19 cellular contexts compared by ENCODE assay signal in the genomic region with DNA sequence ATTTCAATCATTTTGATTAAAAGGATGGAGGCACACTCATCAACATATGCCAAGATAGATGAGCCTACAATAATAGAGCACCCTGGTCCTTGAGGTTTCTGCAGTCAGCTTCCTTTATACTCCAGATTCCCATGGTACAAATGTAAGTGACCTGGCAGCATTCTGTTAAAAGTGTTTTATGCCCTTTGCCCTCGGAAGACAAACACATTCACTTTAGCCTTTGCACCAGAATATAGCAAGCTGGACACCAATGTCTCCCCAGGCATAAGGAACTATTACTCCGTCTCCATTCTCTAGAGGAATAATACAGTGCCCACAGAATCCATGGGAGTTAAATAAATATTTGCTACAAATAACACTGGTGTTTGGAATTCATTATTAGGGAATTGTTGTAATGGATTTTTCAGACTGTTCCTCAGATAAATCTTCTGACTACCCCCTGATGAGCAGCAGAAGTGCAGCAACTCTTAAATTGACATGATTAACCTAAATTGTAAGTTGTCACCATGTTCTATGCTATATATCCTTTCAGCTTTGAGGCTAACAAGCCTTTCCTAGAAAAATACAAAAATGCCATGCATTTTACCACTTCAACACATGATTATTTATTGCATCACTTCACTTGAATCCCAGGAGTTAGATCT.
A peak's percentile ranks its signal among the peaks of the same experiment; 100 is the strongest.
DNase-seq lines count a peak whose midpoint lies in the region; ATAC-seq and TF ChIP-seq lines count a peak whose summit lies in the region.
"Had no signal": no experiment of that assay in that cellular context is flagged by ENCODE, and none has a peak within 500 bp of the region (broad histone marks: within the 10 kb centered on the region; RNA-seq: fewer than 3 reads in every experiment).

No MANE protein-coding gene starts in this region.

- no peaks in the 10 kb centered on the region for H4K20me1 ChIP-seq in neural cell (ENCODE audit: insufficient read depth)
- H4K20me1 ChIP-seq: BLaER1 treated with 17β-estradiol and CSF1 and Interleukin-3, amounts not matched to agents 10 nM and 100 nM had no signal

- H3K27me3 ChIP-seq in liver (ENCODE audit: control insufficient read depth in 4 of 4, insufficient read depth in 4 of 4, low read length in 3 of 4) (no peaks in the 10 kb centered on the region), neural cell (ENCODE audit: insufficient read depth, low read depth, low read length) (no peaks in the 10 kb centered on the region)
- H3K27me3 ChIP-seq: BLaER1 treated with 17β-estradiol and CSF1 and Interleukin-3, amounts not matched to agents 10 nM and 100 nM had no signal

- no peaks in the 10 kb centered on the region for H3K9me2 ChIP-seq in neural cell (ENCODE audit: insufficient read depth, low read length)

- 34% methylated on average over 2 of the region's 2 CpGs for WGBS in liver

- H3K4me1 ChIP-seq in liver (ENCODE audit: control insufficient read depth in 4 of 4, insufficient read depth in 4 of 4, low read length in 3 of 4): peaks cover 0 to 24% (median 13%) of the 10 kb centered on the region in 4 donors
- H3K4me1 ChIP-seq: A549, Caco-2 had no signal

- H3K9me3 ChIP-seq in liver (ENCODE audit: control insufficient read depth in 4 of 4, low read length in 3 of 4) (no peaks in the 10 kb centered on the region), neural cell (ENCODE audit: low read length) (no peaks in the 10 kb centered on the region)
- H3K9me3 ChIP-seq: A549; BLaER1 treated with 17β-estradiol and CSF1 and Interleukin-3, amounts not matched to agents 10 nM and 100 nM; Caco-2 had no signal

- H3K27ac ChIP-seq in liver (ENCODE audit: low read depth in 1 of 2, low read length in 2 of 2): no peak overlapping the region
- no peak overlapping the region for H3K27ac ChIP-seq in neural cell (ENCODE audit: low read length)
- H3K27ac ChIP-seq: A549; BLaER1 treated with 17β-estradiol and CSF1 and Interleukin-3, amounts not matched to agents 10 nM and 100 nM; C4-2B had no signal

- no peak for DNase-seq in left lobe of liver (ENCODE audit: low spot score)
- DNase-seq in A172 (ENCODE audit: low spot score): no peak
- no peak for DNase-seq in activated naive CD4-positive, alpha-beta T cell treated with anti-CD3 and anti-CD28 coated beads, Interleukin-2, amount 10 ng/mL, durations not matched to agents 7 days and 5 days
- no peak for DNase-seq in NCI-H345 (lab: John Stamatoyannopoulos, UW)
- DNase-seq: 8988T; AML-193; Caco-2; Calu3; CD4-positive, alpha-beta T cell; CD8-positive, alpha-beta T cell; DMS79 treated with DMSO at 0.1 percent for 48 hours; GF-D8 had no signal

- H3K79me2 ChIP-seq in neural cell (replicated peaks; ENCODE audit: insufficient read depth, low read length): no peaks in the 10 kb centered on the region

- H3K4me3 Mint-ChIP-seq in activated naive CD4-positive, alpha-beta T cell treated with anti-CD3 and anti-CD28 coated beads, Interleukin-2, amount 10 ng/mL, durations not matched to agents 7 days and 5 days: no peak overlapping the region
- H3K4me3 Mint-ChIP-seq: B cell; CD4-positive, alpha-beta T cell; CD8-positive, alpha-beta T cell had no signal

- H3K36me3 ChIP-seq in liver (ENCODE audit: control insufficient read depth in 4 of 4, insufficient read depth in 3 of 4, low read depth in 1 of 4, low read length in 3 of 4) (no peaks in the 10 kb centered on the region), neural cell (ENCODE audit: insufficient read depth, low read length) (no peaks in the 10 kb centered on the region)
- H3K36me3 ChIP-seq: BLaER1 treated with 17β-estradiol and CSF1 and Interleukin-3, amounts not matched to agents 10 nM and 100 nM had no signal

- no peak overlapping the region for H3K27ac Mint-ChIP-seq in activated naive CD4-positive, alpha-beta T cell treated with anti-CD3 and anti-CD28 coated beads, Interleukin-2, amount 10 ng/mL, durations not matched to agents 7 days and 5 days
- H3K27ac Mint-ChIP-seq: B cell; CD4-positive, alpha-beta T cell; CD8-positive, alpha-beta T cell had no signal

- TF ChIP-seq CTCF in liver (IDR thresholded peaks at IDR 0.05; ENCODE audit: low read depth, low read length, missing input control) (no peak), neural cell (IDR thresholded peaks at IDR 0.05; ENCODE audit: poor library complexity, severe bottlenecking) (no peak)

- H3K27me3 Mint-ChIP-seq in activated naive CD4-positive, alpha-beta T cell treated with anti-CD3 and anti-CD28 coated beads, Interleukin-2, amount 10 ng/mL, durations not matched to agents 7 days and 5 days: no peaks in the 10 kb centered on the region

- no peak overlapping the region for H3K4me2 ChIP-seq in neural cell (ENCODE audit: low read length)
- H3K4me2 ChIP-seq: A549; BLaER1 treated with 17β-estradiol and CSF1 and Interleukin-3, amounts not matched to agents 10 nM and 100 nM had no signal

- H2AFZ ChIP-seq in neural cell (ENCODE audit: low read depth, low read length): no peak overlapping the region

- H3K4me3 ChIP-seq in liver (ENCODE audit: low read depth in 1 of 3, low read length in 3 of 3) (no peak overlapping the region), neural cell (ENCODE audit: low read length) (no peak overlapping the region)
- H3K4me3 ChIP-seq: A549; BLaER1 treated with 17β-estradiol and CSF1 and Interleukin-3, amounts not matched to agents 10 nM and 100 nM had no signal

- TF ChIP-seq RAD21 in liver (IDR thresholded peaks at IDR 0.05) (no peak), neural cell (conservative IDR thresholded peaks at IDR 0.05) (no peak)

- ATAC-seq in left lobe of liver (peak; percentile 83), HG02870 (IDR thresholded peaks at IDR 0.05; ENCODE audit: unreplicated experiment) (no peak)
- ATAC-seq: A549; CD8-positive, alpha-beta T cell had no signal

- no peaks in the 10 kb centered on the region for H3K36me3 Mint-ChIP-seq in activated naive CD4-positive, alpha-beta T cell treated with anti-CD3 and anti-CD28 coated beads, Interleukin-2, amount 10 ng/mL, durations not matched to agents 7 days and 5 days
- H3K36me3 Mint-ChIP-seq: CD8-positive, alpha-beta T cell had no signal

- H3K9me3 Mint-ChIP-seq in activated naive CD4-positive, alpha-beta T cell treated with anti-CD3 and anti-CD28 coated beads, Interleukin-2, amount 10 ng/mL, durations not matched to agents 7 days and 5 days: no peaks in the 10 kb centered on the region
- H3K9me3 Mint-ChIP-seq: CD4-positive, alpha-beta T cell; CD8-positive, alpha-beta T cell had no signal

- CTCF ChIA-PET in activated naive CD4-positive, alpha-beta T cell treated with anti-CD3 and anti-CD28 coated beads, Interleukin-2, amount 10 ng/mL, durations not matched to agents 7 days and 5 days (lab: Charles Lee): no interaction called here

- H3K9ac ChIP-seq in liver (ENCODE audit: low read depth in 1 of 2, low read length in 2 of 2) (no peak overlapping the region), neural cell (ENCODE audit: low read length) (no peak overlapping the region)
- H3K9ac ChIP-seq: BLaER1 treated with 17β-estradiol and CSF1 and Interleukin-3, amounts not matched to agents 10 nM and 100 nM had no signal

- TF ChIP-seq EP300 in neural cell (conservative IDR thresholded peaks at IDR 0.05; ENCODE audit: poor library complexity, severe bottlenecking): peak; percentile 62

- no peaks in the 10 kb centered on the region for H3F3A ChIP-seq in neural cell (ENCODE audit: insufficient read depth, low read length, poor library complexity, severe bottlenecking)

- H3K4me1 Mint-ChIP-seq in activated naive CD4-positive, alpha-beta T cell treated with anti-CD3 and anti-CD28 coated beads, Interleukin-2, amount 10 ng/mL, durations not matched to agents 7 days and 5 days: no peaks in the 10 kb centered on the region
- H3K4me1 Mint-ChIP-seq: B cell had no signal

TF ChIP-seq in liver, 16 proteins besides CTCF, POLR2A, EP300 and RAD21 (continues in another document):
- TF ChIP-seq, protein P1, sequence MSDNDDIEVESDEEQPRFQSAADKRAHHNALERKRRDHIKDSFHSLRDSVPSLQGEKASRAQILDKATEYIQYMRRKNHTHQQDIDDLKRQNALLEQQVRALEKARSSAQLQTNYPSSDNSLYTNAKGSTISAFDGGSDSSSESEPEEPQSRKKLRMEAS (IDR thresholded peaks at IDR 0.05): peak; percentile 35
- peak in 1 of 2 donors; percentile 38 for TF ChIP-seq GABPA (IDR thresholded peaks at IDR 0.05 in 1 of 2, conservative IDR thresholded peaks at IDR 0.05 in 1 of 2)
- TF ChIP-seq EGR1 (IDR thresholded peaks at IDR 0.05; ENCODE audit: low read depth in 2 of 2): no peak
- no peak for TF ChIP-seq FOXA2 (IDR thresholded peaks at IDR 0.05)
- peak; percentile 87 to 89 for TF ChIP-seq HNF4A (conservative IDR thresholded peaks at IDR 0.05)
- TF ChIP-seq TAF1 (conservative IDR thresholded peaks at IDR 0.05): no peak
- no peak for TF ChIP-seq FOXA1 (IDR thresholded peaks at IDR 0.05)
- peak; percentile 35 for TF ChIP-seq YY1 (IDR thresholded peaks at IDR 0.05)
- TF ChIP-seq RXRA (IDR thresholded peaks at IDR 0.05): peak; percentile 37 to 51
- TF ChIP-seq SP1 (IDR thresholded peaks at IDR 0.05): peak; percentile 86
- no peak for TF ChIP-seq ATF3 (IDR thresholded peaks at IDR 0.05)
- TF ChIP-seq JUND (IDR thresholded peaks at IDR 0.05): peak in 1 of 2 donors; percentile 11

TF ChIP-seq in neural cell, 6 proteins besides CTCF, POLR2A, EP300 and RAD21 (continues in another document):
- TF ChIP-seq SMC3 (conservative IDR thresholded peaks at IDR 0.05; ENCODE audit: poor library complexity) (no peak), MXI1 (conservative IDR thresholded peaks at IDR 0.05; ENCODE audit: poor library complexity, severe bottlenecking) (no peak), POLR2AphosphoS5 (IDR thresholded peaks at IDR 0.05) (peak; percentile 63)
